In the genomic region with DNA sequence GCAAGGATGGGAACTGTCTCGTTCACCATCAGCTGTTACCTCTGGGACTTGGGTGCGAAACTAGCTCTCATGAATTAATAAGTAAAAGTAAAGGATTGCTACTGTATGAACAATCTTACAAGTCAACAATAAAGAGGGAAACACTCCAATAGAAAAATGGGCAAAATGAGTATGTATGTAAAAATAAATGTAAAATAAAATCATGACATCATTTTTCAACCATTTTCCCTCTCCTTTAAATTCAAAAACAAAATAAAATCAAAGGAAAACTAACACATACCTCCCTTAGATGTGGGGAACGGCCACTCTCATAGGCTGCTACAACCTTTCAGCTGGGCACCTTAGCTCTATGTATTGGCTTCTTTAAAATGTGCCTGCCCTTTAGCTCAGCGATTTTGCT, we compare ENCODE assay signal across 26 cellular contexts.
"Had no signal": no experiment of that assay in that cellular context is flagged by ENCODE, and none has a peak within 500 bp of the region (broad histone marks: within the 10 kb centered on the region; RNA-seq: fewer than 3 reads in every experiment).

No MANE protein-coding gene starts in this region.

- H3K9me3 ChIP-seq: colonic mucosa, gastroesophageal sphincter, heart left ventricle, left lung, lower lobe of right lung, mucosa of descending colon had no signal

- H3K4me3 ChIP-seq: colonic mucosa, gastroesophageal sphincter, heart left ventricle, hepatocyte, left lung, lower lobe of right lung, mucosa of descending colon had no signal

- H3K79me2 ChIP-seq: hepatocyte had no signal

- H3K36me3 ChIP-seq: colonic mucosa, gastroesophageal sphincter, heart left ventricle, left lung, lower lobe of right lung had no signal

- H3K27ac ChIP-seq: colonic mucosa, epithelial cell of prostate, foreskin keratinocyte, gastroesophageal sphincter, heart left ventricle, hepatocyte, left lung, lower lobe of right lung had no signal

- FAIRE-seq: endometrium, frontal cortex, islet of Langerhans, keratinocyte had no signal

- H3K27me3 Mint-ChIP-seq: dendritic cell treated with granulocyte-macrophage colony-stimulating factor and Interleukin-4, amounts not matched to agents 40 ng/mL and 50 ng/mL, for 4 days had no signal

- H3K27me3 ChIP-seq: colonic mucosa, foreskin keratinocyte, gastroesophageal sphincter, heart left ventricle, hepatocyte, left lung had no signal

- H3K4me3 Mint-ChIP-seq: dendritic cell treated with granulocyte-macrophage colony-stimulating factor and Interleukin-4, amounts not matched to agents 40 ng/mL and 50 ng/mL, for 4 days; effector memory CD8-positive, alpha-beta T cell; endodermal cell; mesothelial cell of epicardium had no signal

- H3K27ac Mint-ChIP-seq: dendritic cell treated with granulocyte-macrophage colony-stimulating factor and Interleukin-4, amounts not matched to agents 40 ng/mL and 50 ng/mL, for 4 days; effector memory CD8-positive, alpha-beta T cell; endodermal cell; mesothelial cell of epicardium had no signal

- H3K4me1 ChIP-seq: colonic mucosa, gastroesophageal sphincter, heart left ventricle, left lung, lower lobe of right lung had no signal

- H3K9me3 Mint-ChIP-seq: dendritic cell treated with granulocyte-macrophage colony-stimulating factor and Interleukin-4, amounts not matched to agents 40 ng/mL and 50 ng/mL, for 4 days; effector memory CD8-positive, alpha-beta T cell; endodermal cell had no signal

- H2AFZ ChIP-seq: hepatocyte had no signal

- H3K4me2 ChIP-seq: hepatocyte had no signal

- DNase-seq: colonic mucosa; cortex of kidney; effector CD8-positive, alpha-beta T cell; effector memory CD8-positive, alpha-beta T cell; endodermal cell; erythroblast; foreskin keratinocyte; heart left ventricle; hypothalamus; left cardiac atrium; left lung; left ventricle myocardium superior; lower lobe of right lung; mesenchymal stem cell; mucosa of descending colon; naive B cell had no signal

- ATAC-seq: effector memory CD8-positive, alpha-beta T cell; esophagus mucosa; foreskin keratinocyte; gastroesophageal sphincter; heart left ventricle; left cardiac atrium; left lung; left ventricle myocardium superior; lower lobe of right lung; mucosa of descending colon had no signal

- H3K36me3 Mint-ChIP-seq: mesothelial cell of epicardium had no signal

- H3K4me1 Mint-ChIP-seq: mesothelial cell of epicardium had no signal
